20 cellular contexts compared by ENCODE assay signal in the genomic region with DNA sequence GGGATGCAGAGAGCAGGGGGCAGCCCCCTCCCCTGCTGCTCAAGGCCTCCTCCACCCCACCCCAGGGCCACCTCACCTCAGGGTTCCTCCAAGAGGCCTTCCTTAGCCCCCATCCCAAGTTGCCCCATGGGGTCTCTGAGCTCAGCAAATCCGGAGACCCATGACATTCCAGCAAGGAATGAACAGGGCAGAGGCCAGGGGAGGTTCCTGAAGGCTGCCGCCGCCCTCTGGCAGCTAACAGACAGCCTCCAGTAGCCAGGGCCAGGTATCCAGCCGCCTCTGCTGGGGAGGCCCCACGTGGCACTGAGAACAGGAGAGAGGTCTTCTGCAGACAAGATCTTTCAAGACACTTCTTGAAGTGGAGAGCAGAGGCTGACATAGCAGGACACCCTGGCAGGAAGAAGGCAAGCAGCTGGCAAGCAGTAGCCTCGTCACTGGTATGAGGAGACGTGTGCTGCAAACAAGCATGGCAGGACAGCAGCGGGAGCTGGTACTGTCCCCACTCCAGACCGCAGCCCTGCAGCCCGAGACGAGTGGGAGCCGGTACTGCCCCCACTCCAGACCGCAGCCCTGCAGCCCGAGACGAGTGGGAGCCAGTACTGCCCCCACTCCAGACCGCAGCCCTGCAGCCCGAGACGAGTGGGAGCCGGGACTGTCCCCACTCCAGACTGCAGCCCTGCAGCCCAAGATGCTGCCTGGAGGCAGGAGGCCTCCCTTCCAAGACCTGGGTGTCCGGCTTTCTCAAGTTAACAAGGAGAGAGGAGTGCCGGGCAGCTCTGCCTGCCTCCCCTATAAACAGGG.
DNase-seq lines count a peak whose midpoint lies in the region; ATAC-seq, FAIRE-seq and TF ChIP-seq lines count a peak whose summit lies in the region.
"Had no signal": no experiment of that assay in that cellular context is flagged by ENCODE, and none has a peak within 500 bp of the region (broad histone marks: within the 10 kb centered on the region; RNA-seq: fewer than 3 reads in every experiment).

No MANE protein-coding gene starts in this region.

- no TSS peak for BruUV-seq in HepG2 (replicated peaks; lab: Mats Ljungman, UMichigan)

- H3K36me3 ChIP-seq in HepG2 (replicated peaks in 1 of 2; ENCODE audit: control insufficient read depth in 1 of 2, insufficient read depth in 2 of 2, low read length in 2 of 2) (no peaks in the 10 kb centered on the region), right lobe of liver (no peaks in the 10 kb centered on the region)
- H3K36me3 ChIP-seq: SJCRH30 had no signal

- no peak for FAIRE-seq in HepG2 (lab: Jason Lieb, UNC)
- FAIRE-seq: A549, GM12878, GM18507 had no signal

- H3K9me3 Mint-ChIP-seq in nephron progenitor cell (no peaks in the 10 kb centered on the region), T-cell (no peaks in the 10 kb centered on the region)
- H3K9me3 Mint-ChIP-seq in activated naive CD8-positive, alpha-beta T cell treated with anti-CD3 and anti-CD28 coated beads, Interleukin-2, amount 50 U/mL, for 24 hours = no peaks in the 10 kb centered on the region
- H3K9me3 Mint-ChIP-seq: CD4-positive, CD25-positive, alpha-beta regulatory T cell had no signal

- H3K4me2 ChIP-seq in HepG2 (ENCODE audit: low read depth, low read length) = peak overlapping the region; percentile 43
- H3K4me2 ChIP-seq: A549 had no signal

- TF ChIP-seq POLR2A in HepG2 (IDR thresholded peaks at IDR 0.05; ENCODE audit: insufficient read depth in 1 of 2, low read depth in 2 of 2, low read length in 2 of 2) (no peak), right lobe of liver (IDR thresholded peaks at IDR 0.05) (no peak)

- peak overlapping the region; percentile 42 for H3K27ac Mint-ChIP-seq in nephron progenitor cell
- no peak overlapping the region for H3K27ac Mint-ChIP-seq in activated naive CD8-positive, alpha-beta T cell treated with anti-CD3 and anti-CD28 coated beads, Interleukin-2, amount 50 U/mL, for 24 hours
- H3K27ac Mint-ChIP-seq in T-cell = no peak overlapping the region
- H3K27ac Mint-ChIP-seq: CD4-positive, CD25-positive, alpha-beta regulatory T cell had no signal

- CTCF ChIA-PET in HepG2 (lab: Yijun Ruan, JAX; ENCODE audit: low intra/inter-chr PET ratio, low total read pairs) = no interaction called here
- CTCF ChIA-PET in T-cell (lab: Charles Lee) = interaction anchor here in 1 of 2 donors (0.6 kb wide), 1 partner anchor 1123 kb away, joined by 3 read pairs; no protein-coding TSS in a partner anchor

- peaks cover 21% of the 10 kb centered on the region for H3K4me1 ChIP-seq in HepG2 (ENCODE audit: insufficient read depth, low read length)
- no peaks in the 10 kb centered on the region for H3K4me1 ChIP-seq in right lobe of liver
- H3K4me1 ChIP-seq: A549, SJCRH30 had no signal

- no peak for TF ChIP-seq RAD21 in HepG2 (CRISPR knock-in tag; IDR thresholded peaks at IDR 0.05)

- H2AFZ ChIP-seq in HepG2 (ENCODE audit: low read length) = no peak overlapping the region

- POLR2A ChIA-PET in HepG2 (lab: Yijun Ruan, JAX) (no interaction called here), T-cell (lab: Charles Lee) (no interaction called here)

- WGBS in HepG2 (ENCODE audit: low lambda C conversion rate) = 47% methylated on average over 4 of the region's 21 CpGs
- 86% methylated on average over 1 of the region's 21 CpGs for WGBS in right lobe of liver (ENCODE audit: insufficient coverage, low coverage, low lambda C conversion rate, missing lambda C conversion rate)

- no peaks in the 10 kb centered on the region for H3K79me2 ChIP-seq in HepG2 (ENCODE audit: insufficient read depth, low read length)

- peak; percentile 48 for ATAC-seq in HepG2
- ATAC-seq in right lobe of liver = no peak
- ATAC-seq in activated naive CD8-positive, alpha-beta T cell treated with anti-CD3 and anti-CD28 coated beads, Interleukin-2, amount 50 U/mL, for 24 hours = no peak
- no peak for ATAC-seq in T-cell (replicated peaks in 1 of 4)
- ATAC-seq: A549, GM12878 had no signal

- H3K4me3 Mint-ChIP-seq in nephron progenitor cell = no peak overlapping the region
- no peak overlapping the region for H3K4me3 Mint-ChIP-seq in activated naive CD8-positive, alpha-beta T cell treated with anti-CD3 and anti-CD28 coated beads, Interleukin-2, amount 50 U/mL, for 24 hours
- H3K4me3 Mint-ChIP-seq in T-cell = no peak overlapping the region
- H3K4me3 Mint-ChIP-seq: CD4-positive, CD25-positive, alpha-beta regulatory T cell had no signal

- DNase-seq in HepG2 (ENCODE audit: low spot score) (peak; percentile 16), right lobe of liver (no peak), ecto neural progenitor cell (ENCODE audit: low spot score) (peak; percentile 62), nephron progenitor cell (no peak), NCI-H510A (lab: John Stamatoyannopoulos, UW) (no peak), germinal center (ENCODE audit: low spot score) (no peak), T-cell (no peak)
- DNase-seq in activated naive CD8-positive, alpha-beta T cell treated with anti-CD3 and anti-CD28 coated beads, Interleukin-2, amount 50 U/mL, for 24 hours = no peak
- DNase-seq: CD4-positive, CD25-positive, alpha-beta regulatory T cell; DMS53; HCEC 1CT; KBM-7; NCI-H1092; NCI-H446; NCI-H774; SJCRH30 had no signal

- H3K4me1 Mint-ChIP-seq in nephron progenitor cell = peaks cover 46% of the 10 kb centered on the region
- H3K4me1 Mint-ChIP-seq in activated naive CD8-positive, alpha-beta T cell treated with anti-CD3 and anti-CD28 coated beads, Interleukin-2, amount 50 U/mL, for 24 hours = no peaks in the 10 kb centered on the region
- H3K4me1 Mint-ChIP-seq in T-cell = no peaks in the 10 kb centered on the region
- H3K4me1 Mint-ChIP-seq: CD4-positive, CD25-positive, alpha-beta regulatory T cell had no signal

- H3K27me3 Mint-ChIP-seq in nephron progenitor cell (ENCODE audit: low read depth, poor library complexity) = peaks cover 3% of the 10 kb centered on the region
- H3K27me3 Mint-ChIP-seq in activated naive CD8-positive, alpha-beta T cell treated with anti-CD3 and anti-CD28 coated beads, Interleukin-2, amount 50 U/mL, for 24 hours = no peaks in the 10 kb centered on the region
- peaks cover 3 to 4% of the 10 kb centered on the region in 2 donors for H3K27me3 Mint-ChIP-seq in T-cell
- H3K27me3 Mint-ChIP-seq: CD4-positive, CD25-positive, alpha-beta regulatory T cell had no signal

- no peak overlapping the region for H3K27ac ChIP-seq in HepG2 (ENCODE audit: extremely low read length, insufficient read depth, low read length)
- no peak overlapping the region for H3K27ac ChIP-seq in right lobe of liver
- H3K27ac ChIP-seq: A549, HL-60, SJCRH30 had no signal

- H3K27me3 ChIP-seq in HepG2 (ENCODE audit: control insufficient read depth in 1 of 2, insufficient read depth in 2 of 2, low read length in 2 of 2) = peaks cover 9 to 34% of the 10 kb centered on the region in 2 experiments; a peak in 4 of 5 replicates
- no peaks in the 10 kb centered on the region for H3K27me3 ChIP-seq in right lobe of liver
- H3K27me3 ChIP-seq: SJCRH30 had no signal

- in situ Hi-C loops in HepG2 (cut with HindIII; ENCODE audit: extremely low pct_ligation_motif_present, low pct_unique_long_range_greater_than_20kb) = loop anchor here (10.0 to 25.0 kb wide), 2 partner anchors 195 to 427 kb away; partner anchors contain the start of gene IGLL1

- no peak overlapping the region for H3K9ac ChIP-seq in HepG2 (ENCODE audit: insufficient read depth, low read depth, low read length)

- H3K36me3 Mint-ChIP-seq in nephron progenitor cell (ENCODE audit: low read depth) = peaks cover 28% of the 10 kb centered on the region
- no peaks in the 10 kb centered on the region for H3K36me3 Mint-ChIP-seq in activated naive CD8-positive, alpha-beta T cell treated with anti-CD3 and anti-CD28 coated beads, Interleukin-2, amount 50 U/mL, for 24 hours (ENCODE audit: low read depth)
- H3K36me3 Mint-ChIP-seq in T-cell = no peaks in the 10 kb centered on the region
- H3K36me3 Mint-ChIP-seq: CD4-positive, CD25-positive, alpha-beta regulatory T cell had no signal

- no peaks in the 10 kb centered on the region for H4K20me1 ChIP-seq in HepG2 (ENCODE audit: insufficient read depth, low read length)

- H3K9me3 ChIP-seq in HepG2 (ENCODE audit: low read length) (no peaks in the 10 kb centered on the region), right lobe of liver (no peaks in the 10 kb centered on the region)
- H3K9me3 ChIP-seq: A549, SJCRH30 had no signal

- peak overlapping the region in 1 of 3 experiments; percentile 28; a peak in 1 of 6 replicates for H3K4me3 ChIP-seq in HepG2 (replicated peaks in 1 of 3; ENCODE audit: insufficient read depth in 1 of 3, low read depth in 2 of 3, low read length in 3 of 3)
- H3K4me3 ChIP-seq in right lobe of liver = no peak overlapping the region
- H3K4me3 ChIP-seq: A549, GM12878, SJCRH30 had no signal

- peak; percentile 30; the same call in 1 of the 2 replicates for TF ChIP-seq CTCF in HepG2 (CRISPR knock-in tag; IDR thresholded peaks at IDR 0.05)
- TF ChIP-seq CTCF in right lobe of liver (IDR thresholded peaks at IDR 0.05) = no peak
- TF ChIP-seq CTCF in nephron progenitor cell (IDR thresholded peaks at IDR 0.05) = no peak

- intact Hi-C loops in HepG2 (cut with micrococcal nuclease; ENCODE audit: unreplicated experiment) = loop anchor here (5.0 kb wide), 2 partner anchors 148 to 217 kb away; no protein-coding TSS in a partner anchor
- intact Hi-C loops in right lobe of liver (cut with DNase I) = loop anchor here (5.0 to 10.0 kb wide), 3 partner anchors 75 to 225 kb away; no protein-coding TSS in a partner anchor

- TF ChIP-seq EP300 in HepG2 (IDR thresholded peaks at IDR 0.05; ENCODE audit: low read depth in 2 of 2, low read length in 2 of 2) (no peak), HepG2 (CRISPR knock-in tag; IDR thresholded peaks at IDR 0.05; ENCODE audit: borderline replicate concordance) (no peak)

TF ChIP-seq in HepG2, 621 proteins besides CTCF, POLR2A, EP300 and RAD21 (continues in another document):
- TF ChIP-seq ZSCAN22 (CRISPR knock-in tag; IDR thresholded peaks at IDR 0.05) (peak; percentile 84), ZSCAN9 (CRISPR knock-in tag; IDR thresholded peaks at IDR 0.05; ENCODE audit: borderline replicate concordance) (no peak), JDP2 (CRISPR knock-in tag; IDR thresholded peaks at IDR 0.05; ENCODE audit: borderline replicate concordance) (no peak), CREB1 (IDR thresholded peaks at IDR 0.05) (no peak), CREB1 (CRISPR knock-in tag; IDR thresholded peaks at IDR 0.05) (no peak), DMAP1 (CRISPR knock-in tag; IDR thresholded peaks at IDR 0.05) (peak; percentile 96; the same call in 1 of the 2 replicates)

Comparison
In these comparisons a context has a peak if more than half of its experiments do, and no peak if none do; other contexts are left out.
1. DNase-seq: peak in HepG2 (single experiment) and ecto neural progenitor cell (single experiment); none in right lobe of liver (0 of 3), nephron progenitor cell (single experiment), NCI-H510A (single experiment), germinal center (single experiment), activated naive CD8-positive, alpha-beta T cell treated with anti-CD3 and anti-CD28 coated beads, Interleukin-2, amount 50 U/mL, for 24 hours (single experiment) and T-cell (0 of 34).